1 cellular context compared by ENCODE assay signal in genomic region chr7:77549103-77549870, GRCh38.
TF ChIP-seq lines count a peak whose summit lies in the region.

No MANE protein-coding gene starts in this region.

TF ChIP-seq in GM23338, 12 proteins besides CTCF, POLR2A, EP300 and RAD21 (continued from another document):
- TF ChIP-seq ZNF462 (CRISPR knock-in tag; IDR thresholded peaks at IDR 0.05): no peak
